25 cellular contexts compared by ENCODE assay signal in genomic region chr15:100120111-100120510, GRCh38.
"Had no signal": no experiment of that assay in that cellular context is flagged by ENCODE, and none has a peak within 500 bp of the region (broad histone marks: within the 10 kb centered on the region; RNA-seq: fewer than 3 reads in every experiment).

No MANE protein-coding gene starts in this region.

- H3K9me3 ChIP-seq: ovary, thyroid gland had no signal

- H3K27ac ChIP-seq: epithelial cell of prostate, esophagus muscularis mucosa, gastroesophageal sphincter, left ventricle myocardium inferior, lower lobe of right lung, ovary, right atrium auricular region, sigmoid colon, skin epidermis, suprapubic skin, thyroid gland had no signal

- H3K4me1 Mint-ChIP-seq: immature natural killer cell; memory B cell; natural killer cell; stimulated activated effector memory CD8-positive, alpha-beta T cell treated with anti-CD3 and anti-CD28 coated beads, Interleukin-12 subunit alpha, Interleukin-12 subunit beta, amount 100 ng/mL, for 72 hours had no signal

- H3K4me3 ChIP-seq: esophagus muscularis mucosa, gastroesophageal sphincter, left ventricle myocardium inferior, lower lobe of right lung, ovary, right atrium auricular region, sigmoid colon, skin epidermis, suprapubic skin, thyroid gland had no signal

- H3K36me3 Mint-ChIP-seq: memory B cell; stimulated activated effector memory CD8-positive, alpha-beta T cell treated with anti-CD3 and anti-CD28 coated beads, Interleukin-12 subunit alpha, Interleukin-12 subunit beta, amount 100 ng/mL, for 72 hours had no signal

- H3K36me3 ChIP-seq: gastroesophageal sphincter, lower lobe of right lung, ovary, right atrium auricular region, sigmoid colon, suprapubic skin, thyroid gland had no signal

- H3K27me3 ChIP-seq: esophagus muscularis mucosa, gastroesophageal sphincter, ovary, right atrium auricular region, sigmoid colon, suprapubic skin, thyroid gland had no signal

- H3K27me3 Mint-ChIP-seq: effector memory CD8-positive, alpha-beta T cell; type B pancreatic cell had no signal

- H3K27ac Mint-ChIP-seq: effector memory CD8-positive, alpha-beta T cell; memory B cell; mesothelial cell of epicardium; natural killer cell; stimulated activated effector memory CD8-positive, alpha-beta T cell treated with anti-CD3 and anti-CD28 coated beads, Interleukin-12 subunit alpha, Interleukin-12 subunit beta, amount 100 ng/mL, for 72 hours; type B pancreatic cell had no signal

- DNase-seq: effector memory CD8-positive, alpha-beta T cell; glutamatergic neuron; immature natural killer cell; kidney; left cardiac atrium; left ventricle myocardium inferior; lower lobe of right lung; natural killer cell; ovary; sigmoid colon; stimulated activated CD4-positive, alpha-beta T cell treated with anti-CD3 and anti-CD28 coated beads, Interleukin-4, amount 100 ng/mL, for 1 hour; stimulated activated CD8-positive, alpha-beta memory T cell treated with anti-CD3 and anti-CD28 coated beads, Interleukin-4, amount 100 ng/mL, for 48 hours; stimulated activated naive CD8-positive, alpha-beta T cell treated with anti-CD3 and anti-CD28 coated beads, Interleukin-15, Interleukin-2, amounts not matched to agents 100 U/mL and 50 U/mL, for 24 hours; thyroid gland had no signal

- H3K4me3 Mint-ChIP-seq: effector memory CD8-positive, alpha-beta T cell; immature natural killer cell; memory B cell; mesothelial cell of epicardium; natural killer cell; neural crest cell; stimulated activated effector memory CD8-positive, alpha-beta T cell treated with anti-CD3 and anti-CD28 coated beads, Interleukin-12 subunit alpha, Interleukin-12 subunit beta, amount 100 ng/mL, for 72 hours; type B pancreatic cell had no signal

- ATAC-seq: effector memory CD8-positive, alpha-beta T cell; gastroesophageal sphincter; left cardiac atrium; lower lobe of right lung; natural killer cell; stimulated activated effector memory CD8-positive, alpha-beta T cell treated with anti-CD3 and anti-CD28 coated beads, Interleukin-12 subunit alpha, Interleukin-12 subunit beta, amount 100 ng/mL, for 72 hours; stimulated activated naive CD8-positive, alpha-beta T cell treated with anti-CD3 and anti-CD28 coated beads, Interleukin-15, Interleukin-2, amounts not matched to agents 100 U/mL and 50 U/mL, for 24 hours had no signal
